Comparison of ENCODE assay signal across 25 cellular contexts in genomic region chr1:90122679-90123340, GRCh38.
DNase-seq lines count a peak whose midpoint lies in the region; ATAC-seq and TF ChIP-seq lines count a peak whose summit lies in the region.
"Had no signal": no experiment of that assay in that cellular context is flagged by ENCODE, and none has a peak within 500 bp of the region (broad histone marks: within the 10 kb centered on the region; RNA-seq: fewer than 3 reads in every experiment).

No MANE protein-coding gene starts in this region.

- H3K36me3 ChIP-seq in right lobe of liver: no peaks in the 10 kb centered on the region
- H3K36me3 ChIP-seq: BLaER1, cardiac muscle cell, heart right ventricle, pancreas, right atrium auricular region, spleen, transverse colon had no signal

- H3K4me1 ChIP-seq in right lobe of liver: peaks cover 0 to 34% (median 11%) of the 10 kb centered on the region in 4 donors
- H3K4me1 ChIP-seq: BLaER1, Caco-2, heart right ventricle, pancreas, right atrium auricular region, spleen, transverse colon had no signal

- DNase-seq in DMS 273 treated with DMSO at 0.1 percent for 48 hours (lab: John Stamatoyannopoulos, UW) (peak; percentile 98), NCI-H1092 treated with DMSO at 0.1 percent for 48 hours (lab: John Stamatoyannopoulos, UW) (peak; percentile 88), NCI-H524 treated with DMSO at 0.1 percent for 48 hours (lab: John Stamatoyannopoulos, UW) (peak; percentile 40), right lobe of liver (peak; percentile 31 to 81 (median 62))
- DNase-seq in activated naive CD4-positive, alpha-beta T cell treated with anti-CD3 and anti-CD28 coated beads, Interleukin-2, amount 50 U/mL, for 16 hours: no peak
- DNase-seq: activated CD4-positive, alpha-beta T cell treated with anti-CD3 and anti-CD28 coated beads for 1 hour; activated CD8-positive, alpha-beta T cell treated with anti-CD3 and anti-CD28 coated beads, Interleukin-2, amount 10 ng/mL, durations not matched to agents 7 days and 5 days; aorta; Caco-2; heart right ventricle; mammary epithelial cell; MV-4-11; NCI-H2107; NCI-H748 treated with DMSO at 0.1 percent for 48 hours; SK-N-SH; spleen; transverse colon had no signal

- TF ChIP-seq CTCF in right lobe of liver (IDR thresholded peaks at IDR 0.05): no peak

- ATAC-seq in right lobe of liver (peak; percentile 80 to 90 (median 83)), HG03139 (IDR thresholded peaks at IDR 0.05; ENCODE audit: unreplicated experiment) (no peak), HG03378 (IDR thresholded peaks at IDR 0.05; ENCODE audit: unreplicated experiment) (no peak)
- ATAC-seq: activated CD8-positive, alpha-beta T cell treated with anti-CD3 and anti-CD28 coated beads, Interleukin-2, amount 10 ng/mL, durations not matched to agents 7 days and 5 days; heart right ventricle; pancreas had no signal

- H3K27me3 ChIP-seq in right lobe of liver: no peaks in the 10 kb centered on the region
- H3K27me3 ChIP-seq: BLaER1, cardiac muscle cell, pancreas, right atrium auricular region, transverse colon had no signal

- H3K9me3 ChIP-seq in right lobe of liver: no peaks in the 10 kb centered on the region
- H3K9me3 ChIP-seq: Caco-2, SK-N-SH, transverse colon had no signal

- TF ChIP-seq POLR2A in right lobe of liver (IDR thresholded peaks at IDR 0.05): no peak

- no peak overlapping the region for H3K4me3 ChIP-seq in right lobe of liver
- H3K4me3 ChIP-seq: BLaER1, cardiac muscle cell, heart right ventricle, pancreas, right atrium auricular region, spleen, transverse colon had no signal

- intact Hi-C loops in right lobe of liver (cut with DNase I): no loop called here

- H3K27ac ChIP-seq in right lobe of liver: peak overlapping the region in 2 of 3 donors; percentile 60 to 65
- H3K27ac ChIP-seq: BLaER1, cardiac muscle cell, heart right ventricle, HL-60, pancreas, right atrium auricular region, RWPE1, spleen, transverse colon had no signal

- 16% methylated on average over 4 of the region's 4 CpGs for WGBS in right lobe of liver (ENCODE audit: insufficient coverage, low coverage, low lambda C conversion rate, missing lambda C conversion rate)

Comparison
In these comparisons a context has a peak if more than half of its experiments do, and no peak if none do; other contexts are left out.
1. ATAC-seq: peak in right lobe of liver (4 of 4); none in HG03139 (single experiment) and HG03378 (single experiment).